1 cellular context compared by ENCODE assay signal in the genomic region with DNA sequence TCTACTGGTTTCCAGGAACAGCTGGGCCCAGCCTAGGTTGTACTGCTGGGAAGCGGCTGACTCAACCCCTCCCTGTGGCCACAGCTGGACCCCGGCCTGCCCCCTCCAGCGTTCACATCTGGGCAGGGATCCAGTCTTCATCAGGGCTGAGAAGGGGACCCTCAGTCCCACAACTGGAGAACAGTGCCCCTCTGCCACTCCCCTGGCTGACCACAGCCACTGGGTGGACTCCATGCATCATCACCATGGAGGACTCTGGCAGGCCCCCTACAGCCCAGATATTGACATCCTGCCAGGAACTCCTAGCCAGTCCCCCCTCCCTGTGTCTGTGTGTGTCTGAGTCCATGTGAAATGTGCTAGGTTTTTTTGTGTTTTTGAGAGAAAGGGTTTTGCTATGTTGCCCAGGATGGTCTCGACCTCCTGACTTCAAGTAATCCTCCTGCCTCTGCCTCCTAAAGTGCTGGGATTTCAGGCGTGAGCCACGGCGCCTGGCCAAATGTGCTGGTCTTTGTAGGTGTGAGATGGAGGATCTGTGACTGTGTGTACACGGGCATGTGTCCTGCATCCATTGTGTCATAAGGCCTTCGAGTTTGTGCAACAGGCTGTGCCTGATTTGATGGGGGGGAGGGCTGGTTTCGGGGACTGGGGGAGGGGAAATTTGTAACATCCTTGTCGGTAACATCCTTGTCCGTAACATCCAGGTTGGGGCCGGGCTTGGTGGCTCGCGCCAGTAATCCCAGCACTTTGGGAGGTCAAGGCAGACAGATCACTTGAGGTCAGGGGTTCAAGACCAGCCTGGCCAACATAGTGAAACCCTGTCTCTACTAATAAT.
TF ChIP-seq lines count a peak whose summit lies in the region.

No MANE protein-coding gene starts in this region.

TF ChIP-seq in IMR-90, 13 proteins besides CTCF, POLR2A, EP300 and RAD21:
- TF ChIP-seq MAZ (IDR thresholded peaks at IDR 0.05; ENCODE audit: borderline replicate concordance, low read depth, low read length) (peak; percentile 93), CEBPB (IDR thresholded peaks at IDR 0.05; ENCODE audit: low read depth, low read length) (peak; percentile 76), FOS (IDR thresholded peaks at IDR 0.05; ENCODE audit: low read depth, low read length) (peak; percentile 62; the same call in 1 of the 2 replicates), BHLHE40 (IDR thresholded peaks at IDR 0.05; ENCODE audit: low read depth, low read length) (no peak)
